ENCODE assay signal across 12 cellular contexts in the genomic region with DNA sequence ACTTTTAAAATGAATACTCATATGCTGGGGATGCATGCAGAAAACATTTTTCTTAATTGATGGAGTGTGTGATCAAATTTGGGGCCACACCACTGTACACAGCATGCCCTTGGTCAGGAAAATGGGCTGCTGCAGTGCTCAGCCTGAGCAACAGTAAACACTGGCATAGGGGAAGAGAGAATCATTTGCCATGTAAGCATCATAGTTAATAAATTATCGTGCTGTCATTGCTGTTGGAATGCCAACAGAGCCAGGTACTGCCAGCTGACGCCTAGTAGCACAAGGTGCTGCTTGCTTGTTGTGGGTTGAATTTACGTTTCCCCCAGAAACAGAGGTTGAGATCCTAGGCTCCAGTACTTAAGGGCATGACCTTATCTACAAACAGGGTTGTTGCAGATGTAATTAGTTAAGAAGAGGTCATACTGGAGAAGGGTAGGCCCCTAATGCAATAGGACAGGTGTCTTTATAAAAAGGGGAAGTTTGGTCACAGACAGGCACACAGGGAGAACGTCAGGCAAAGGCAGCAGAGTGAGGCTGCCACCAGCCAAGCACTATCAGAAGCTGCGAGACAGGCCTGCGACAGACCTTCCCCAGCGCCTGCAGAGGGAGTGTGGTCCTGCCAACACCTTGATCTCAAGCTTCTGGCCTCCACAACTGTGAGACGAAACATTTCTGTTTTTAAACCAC. TPM values are rescaled to one million over a fixed set of nuclear protein-coding genes. Genes with fewer than 3 reads are reported as not detected.
DNase-seq lines count a peak whose midpoint lies in the region; ATAC-seq, FAIRE-seq and TF ChIP-seq lines count a peak whose summit lies in the region.
"Had no signal": no experiment of that assay in that cellular context is flagged by ENCODE, and none has a peak within 500 bp of the region (broad histone marks: within the 10 kb centered on the region; RNA-seq: fewer than 3 reads in every experiment).

No MANE protein-coding gene starts in this region.

- H3K4me1 ChIP-seq in spleen, result peaks cover 5 to 53% (median 28%) of the 10 kb centered on the region in 6 donors
- H3K4me1 ChIP-seq in PC-9 (replicated peaks; ENCODE audit: insufficient read depth), result peaks cover 28% of the 10 kb centered on the region
- H3K4me1 ChIP-seq: A549 had no signal

- no peak overlapping the region for H3K4me3 ChIP-seq in spleen
- H3K4me3 ChIP-seq in PC-9, result no peak overlapping the region
- H3K4me3 ChIP-seq: A549, cardiac muscle cell had no signal

- H3K27ac ChIP-seq in spleen, result peak overlapping the region in 3 of 8 donors; percentile 17 to 41 (median 19)
- H3K27ac ChIP-seq in PC-9, result no peak overlapping the region
- H3K27ac ChIP-seq: A549, cardiac muscle cell had no signal

- TF ChIP-seq CTCF in spleen (IDR thresholded peaks at IDR 0.05 in 8 of 11, conservative IDR thresholded peaks at IDR 0.05 in 3 of 11) (no peak), PC-9 (conservative IDR thresholded peaks at IDR 0.05) (no peak)

- ATAC-seq in HG02970 (IDR thresholded peaks at IDR 0.05; ENCODE audit: low FRiP score, unreplicated experiment), result peak; percentile 70
- ATAC-seq: A549 had no signal

- no peaks in the 10 kb centered on the region for H3F3A ChIP-seq in PC-9 (ENCODE audit: insufficient read depth, low read depth)

- H3K9me3 ChIP-seq in spleen (peaks cover 0 to 8% (median 5%) of the 10 kb centered on the region in 8 donors), PC-9 (ENCODE audit: insufficient read depth, low read depth) (peaks cover 7% of the 10 kb centered on the region)

- H3K36me3 ChIP-seq in spleen (peaks cover 0 to 47% (median 5%) of the 10 kb centered on the region in 6 donors), PC-9 (ENCODE audit: low read depth) (peaks cover 38% of the 10 kb centered on the region)
- H3K36me3 ChIP-seq: cardiac muscle cell had no signal

- peaks cover 79% of the 10 kb centered on the region for H3K79me2 ChIP-seq in PC-9 (ENCODE audit: low read depth)

- intact Hi-C loops in spleen (cut with DNase I; ENCODE audit: low total_unique reads), result no loop called here
- intact Hi-C loops in PC-9 (cut with micrococcal nuclease; ENCODE audit: unreplicated experiment), result no loop called here

- H2AFZ ChIP-seq in PC-9, result no peak overlapping the region

- no peaks in the 10 kb centered on the region; the same call in 1 of the 2 replicates for H4K20me1 ChIP-seq in PC-9 (ENCODE audit: insufficient read depth)

- FAIRE-seq in frontal cortex (lab: Jason Lieb, UNC), result no peak
- FAIRE-seq: A549, islet of Langerhans had no signal

- CTCF ChIA-PET in PC-9 (lab: Charles Lee), result no interaction called here

- H3K27me3 ChIP-seq in spleen (replicated peaks in 1 of 7) (no peaks in the 10 kb centered on the region), PC-9 (ENCODE audit: insufficient read depth, low read depth) (no peaks in the 10 kb centered on the region)
- H3K27me3 ChIP-seq: cardiac muscle cell had no signal

- POLR2A ChIA-PET in PC-9 (lab: Charles Lee; ENCODE audit: unreplicated experiment), result no interaction called here

- TF ChIP-seq POLR2A in spleen (IDR thresholded peaks at IDR 0.05), result no peak

- no peak overlapping the region for H3K4me2 ChIP-seq in PC-9
- H3K4me2 ChIP-seq: A549 had no signal

- H3K9me2 ChIP-seq in PC-9 (ENCODE audit: insufficient read depth), result no peaks in the 10 kb centered on the region

- no TSS peak for BruUV-seq in PC-9 (replicated peaks; lab: Mats Ljungman, UMichigan)

- 53 to 71% (median 66%) methylated on average over 7 to 8 of the region's 8 CpGs for WGBS in spleen, 5 donors

- peak; percentile 42 for DNase-seq in SIG-M5 treated with dmso at 0.1 percent for 504 hours (lab: John Stamatoyannopoulos, UW; ENCODE audit: unreplicated experiment)
- DNase-seq in SIG-M5 (lab: John Stamatoyannopoulos, UW), result no peak
- DNase-seq in OCI-M1 (lab: John Stamatoyannopoulos, UW), result peak; percentile 4
- peak; percentile 87 for DNase-seq in spleen
- DNase-seq in frontal cortex (ENCODE audit: low spot score in 2 of 2), result no peak
- no peak for DNase-seq in PC-9
- DNase-seq in activated CD4-positive, alpha-beta T cell treated with anti-CD3 and anti-CD28 coated beads, Interleukin-2, amount 50 U/mL, for 4 hours, result no peak
- DNase-seq: T-cell had no signal

RNA-seq across cellular contexts. Expression of a gene that starts 25.3 kb away (rescaled TPM):
- 100 to 1,000 TPM in 1 of 7 donors, 10 to 100 TPM in 6; 57.7 to 111 (median 71.1) TPM for total RNA-seq in spleen
- polyA plus RNA-seq in spleen, result 10 to 100 TPM; 29.4 to 56.3 (median 37.6) TPM
- total RNA-seq in frontal cortex, result 7.3 TPM
- total RNA-seq in PC-9 (2021), result 256 and 279 TPM in 2 replicates

Comparison
In these comparisons a context has a peak if more than half of its experiments do, and no peak if none do; other contexts are left out.
1. DNase-seq: peak in SIG-M5 treated with dmso at 0.1 percent for 504 hours (single experiment), OCI-M1 (single experiment) and spleen (single experiment); none in SIG-M5 (single experiment), frontal cortex (0 of 2), PC-9 (0 of 2) and activated CD4-positive, alpha-beta T cell treated with anti-CD3 and anti-CD28 coated beads, Interleukin-2, amount 50 U/mL, for 4 hours (0 of 2).